In genomic region chr6:165686966-165687365, GRCh38 we compare ENCODE assay signal across 24 cellular contexts. TPM values are rescaled to one million over a fixed set of nuclear protein-coding genes. Genes with fewer than 3 reads are reported as not detected.
"Had no signal": no experiment of that assay in that cellular context is flagged by ENCODE, and none has a peak within 500 bp of the region (broad histone marks: within the 10 kb centered on the region; RNA-seq: fewer than 3 reads in every experiment).

No MANE protein-coding gene starts in this region.

- H3K4me2 ChIP-seq: hepatocyte, SK-N-SH had no signal

- H3K9me3 Mint-ChIP-seq: activated CD4-positive, alpha-beta T cell treated with anti-CD3 and anti-CD28 coated beads, Interleukin-2, amount 10 ng/mL, durations not matched to agents 24 days and 14 days; activated naive CD4-positive, alpha-beta T cell treated with anti-CD3 and anti-CD28 coated beads, Interleukin-2, amount 50 U/mL, for 24 hours had no signal

- H2AFZ ChIP-seq: hepatocyte had no signal

- ATAC-seq: activated CD4-positive, CD25-positive, alpha-beta regulatory T cell treated with anti-CD3 and anti-CD28 coated beads, Interleukin-2, amount 50 U/mL, for 24 hours; activated CD8-positive, alpha-beta T cell treated with anti-CD3 and anti-CD28 coated beads, Interleukin-2, amount 10 ng/mL, durations not matched to agents 7 days and 5 days; effector memory CD8-positive, alpha-beta T cell; esophagus mucosa; left ventricle myocardium superior had no signal

- H3K4me1 Mint-ChIP-seq: activated CD4-positive, alpha-beta T cell treated with anti-CD3 and anti-CD28 coated beads, Interleukin-2, amount 10 ng/mL, durations not matched to agents 24 days and 14 days; activated naive CD4-positive, alpha-beta T cell treated with anti-CD3 and anti-CD28 coated beads, Interleukin-2, amount 50 U/mL, for 24 hours; immature natural killer cell; nephron had no signal

- H3K79me2 ChIP-seq: hepatocyte had no signal

- H3K9ac ChIP-seq: SK-N-SH had no signal

- H3K36me3 ChIP-seq: sigmoid colon, spleen, upper lobe of left lung had no signal

- FAIRE-seq: endothelial cell of umbilical vein had no signal

- H3K27ac ChIP-seq: hepatocyte, sigmoid colon, spleen, upper lobe of left lung, VCaP had no signal

- H3K36me3 Mint-ChIP-seq: activated naive CD4-positive, alpha-beta T cell treated with anti-CD3 and anti-CD28 coated beads, Interleukin-2, amount 50 U/mL, for 24 hours; brain; immature natural killer cell had no signal

- DNase-seq: activated CD4-positive, alpha-beta T cell treated with anti-CD3 and anti-CD28 coated beads, Interleukin-2, amount 10 ng/mL, durations not matched to agents 24 days and 14 days; activated CD8-positive, alpha-beta T cell treated with anti-CD3 and anti-CD28 coated beads, Interleukin-2, amount 10 ng/mL, durations not matched to agents 7 days and 5 days; activated gamma-delta T cell treated with Interleukin-2 at 50 U/mL for 16 hours; aorta; effector memory CD8-positive, alpha-beta T cell; immature natural killer cell; kidney glomerular epithelial cell; left ventricle myocardium superior; midbrain; sigmoid colon; SK-N-SH; spleen; stimulated activated CD4-positive, alpha-beta T cell treated with anti-CD3 and anti-CD28 coated beads, Interleukin-4, amount 100 ng/mL, for 1 hour; stimulated activated naive CD4-positive, alpha-beta T cell had no signal

- H3K27me3 Mint-ChIP-seq: activated CD4-positive, alpha-beta T cell treated with anti-CD3 and anti-CD28 coated beads, Interleukin-2, amount 10 ng/mL, durations not matched to agents 24 days and 14 days; brain had no signal

- H3K4me3 ChIP-seq: hepatocyte, sigmoid colon, spleen, upper lobe of left lung had no signal

- H3K27me3 ChIP-seq: hepatocyte, sigmoid colon, spleen, upper lobe of left lung had no signal

- H3K4me3 Mint-ChIP-seq: activated CD4-positive, alpha-beta T cell treated with anti-CD3 and anti-CD28 coated beads, Interleukin-2, amount 10 ng/mL, durations not matched to agents 24 days and 14 days; activated CD8-positive, alpha-beta T cell treated with anti-CD3 and anti-CD28 coated beads, Interleukin-2, amount 10 ng/mL, durations not matched to agents 7 days and 5 days; activated naive CD4-positive, alpha-beta T cell treated with anti-CD3 and anti-CD28 coated beads, Interleukin-2, amount 50 U/mL, for 24 hours; brain; effector memory CD8-positive, alpha-beta T cell; immature natural killer cell; nephron had no signal

- H3K9me3 ChIP-seq: sigmoid colon, SK-N-SH, upper lobe of left lung had no signal

- H3K27ac Mint-ChIP-seq: activated CD4-positive, alpha-beta T cell treated with anti-CD3 and anti-CD28 coated beads, Interleukin-2, amount 10 ng/mL, durations not matched to agents 24 days and 14 days; activated CD8-positive, alpha-beta T cell treated with anti-CD3 and anti-CD28 coated beads, Interleukin-2, amount 10 ng/mL, durations not matched to agents 7 days and 5 days; activated naive CD4-positive, alpha-beta T cell treated with anti-CD3 and anti-CD28 coated beads, Interleukin-2, amount 50 U/mL, for 24 hours; brain; immature natural killer cell; nephron had no signal

- H3K4me1 ChIP-seq: sigmoid colon, spleen, upper lobe of left lung had no signal

RNA-seq across cellular contexts. Expression of gene PDE10A, which starts 23.9 kb away (rescaled TPM):
- total RNA-seq: activated CD4-positive, alpha-beta T cell treated with anti-CD3 and anti-CD28 coated beads, Interleukin-2, amount 10 ng/mL, durations not matched to agents 24 days and 14 days; activated CD8-positive, alpha-beta T cell treated with anti-CD3 and anti-CD28 coated beads, Interleukin-2, amount 10 ng/mL, durations not matched to agents 7 days and 5 days; T-helper 2 cell treated with Interferon-gamma antibody and Interleukin-4, amounts not matched to agents 100 ng/mL and 5 ng/mL, for 36 hours had no signal
- polyA plus RNA-seq: immature natural killer cell had no signal
